In genomic region chr7:151566897-151567320, GRCh38 we compare ENCODE assay signal across 10 cellular contexts. TPM values are rescaled to one million over a fixed set of nuclear protein-coding genes. Genes with fewer than 3 reads are reported as not detected.
DNase-seq lines count a peak whose midpoint lies in the region; ATAC-seq and TF ChIP-seq lines count a peak whose summit lies in the region.
"Had no signal": no experiment of that assay in that cellular context is flagged by ENCODE, and none has a peak within 500 bp of the region (broad histone marks: within the 10 kb centered on the region; RNA-seq: fewer than 3 reads in every experiment).

No MANE protein-coding gene starts in this region.

- no peak overlapping the region for H2AFZ ChIP-seq in SK-N-SH (ENCODE audit: low read depth)

- H3K27ac ChIP-seq in SK-N-SH (ENCODE audit: low read depth in 2 of 2, low read length in 1 of 2) (no peak overlapping the region), breast epithelium (peak overlapping the region; percentile 70 to 83)
- H3K27ac ChIP-seq: 22Rv1 had no signal

- H3K27me3 ChIP-seq in SK-N-SH (ENCODE audit: insufficient read depth) (no peaks in the 10 kb centered on the region), breast epithelium (no peaks in the 10 kb centered on the region)

- no peaks in the 10 kb centered on the region for H4K20me1 ChIP-seq in SK-N-SH (ENCODE audit: insufficient read depth)

- H3K27me3 Mint-ChIP-seq in natural killer cell treated with Interleukin-12 subunit alpha and Interleukin-12 subunit beta and Interleukin-15 and Interleukin-18, amount 100 ng/mL, for 72 hours: no peaks in the 10 kb centered on the region

- no peaks in the 10 kb centered on the region for H3K79me2 ChIP-seq in SK-N-SH (ENCODE audit: insufficient read depth)

- H3K4me2 ChIP-seq in SK-N-SH: no peak overlapping the region

- no peak overlapping the region for H3K9ac ChIP-seq in SK-N-SH

- no peak overlapping the region for H3K4me3 Mint-ChIP-seq in natural killer cell treated with Interleukin-12 subunit alpha and Interleukin-12 subunit beta and Interleukin-15 and Interleukin-18, amount 100 ng/mL, for 72 hours

- ATAC-seq in SK-N-SH treated with all-trans-retinoic acid at 6 μM for 48 hours (peak; percentile 66), HG03460 (IDR thresholded peaks at IDR 0.05; ENCODE audit: unreplicated experiment) (no peak)
- ATAC-seq in natural killer cell treated with Interleukin-12 subunit alpha and Interleukin-12 subunit beta and Interleukin-15 and Interleukin-18, amount 100 ng/mL, for 72 hours: no peak

- H3K9me3 ChIP-seq in SK-N-SH (no peaks in the 10 kb centered on the region), breast epithelium (no peaks in the 10 kb centered on the region)

- no peak for TF ChIP-seq POLR2A in breast epithelium (IDR thresholded peaks at IDR 0.05)

- TF ChIP-seq RAD21 in SK-N-SH (IDR thresholded peaks at IDR 0.05; ENCODE audit: low read length): no peak

- CTCF ChIA-PET in SK-N-SH (lab: Yijun Ruan, JAX): interaction anchor here (1.0 to 7.5 kb wide), 5 partner anchors 8 to 216 kb away, joined by 3 to 108 read pairs (median 4); no protein-coding TSS in a partner anchor

- H3K36me3 ChIP-seq in SK-N-SH (replicated peaks in 1 of 2; ENCODE audit: control insufficient read depth in 1 of 2, insufficient read depth in 2 of 2, low read length in 1 of 2) (peaks cover 47 to 57% of the 10 kb centered on the region in 2 experiments), breast epithelium (no peaks in the 10 kb centered on the region)

- DNase-seq in SK-N-SH (no peak), breast epithelium (ENCODE audit: low spot score in 2 of 2) (peak in 1 of 2 donors; percentile 66), iris pigment epithelial cell (ENCODE audit: low read depth) (peak; percentile 86), NCI-H774 (lab: John Stamatoyannopoulos, UW) (no peak), glomerular visceral epithelial cell (ENCODE audit: extremely low spot score) (no peak)
- DNase-seq in natural killer cell treated with Interleukin-12 subunit alpha and Interleukin-12 subunit beta and Interleukin-15 and Interleukin-18, amount 100 ng/mL, for 72 hours (ENCODE audit: low spot score): no peak
- DNase-seq: NCI-H2171 had no signal

- intact Hi-C loops in breast epithelium (cut with DNase I; ENCODE audit: low total_unique reads): no loop called here

- H3K4me1 ChIP-seq in SK-N-SH (ENCODE audit: control insufficient read depth in 1 of 2, insufficient read depth in 2 of 2, low read depth in 1 of 2, low read length in 1 of 2) (peaks cover 2 to 4% of the 10 kb centered on the region in 2 experiments; a peak in 3 of 4 replicates), breast epithelium (peaks cover 0 to 7% of the 10 kb centered on the region in 2 donors)

- H3K9me3 Mint-ChIP-seq in natural killer cell treated with Interleukin-12 subunit alpha and Interleukin-12 subunit beta and Interleukin-15 and Interleukin-18, amount 100 ng/mL, for 72 hours: no peaks in the 10 kb centered on the region

- no peak for TF ChIP-seq EP300 in SK-N-SH (IDR thresholded peaks at IDR 0.05; ENCODE audit: borderline replicate concordance in 1 of 2, low read depth in 1 of 2, low read length in 1 of 2)

- no peak overlapping the region for H3K27ac Mint-ChIP-seq in natural killer cell treated with Interleukin-12 subunit alpha and Interleukin-12 subunit beta and Interleukin-15 and Interleukin-18, amount 100 ng/mL, for 72 hours

- H3K9me2 ChIP-seq in SK-N-SH: no peaks in the 10 kb centered on the region; the same call in 1 of the 2 replicates

- no peaks in the 10 kb centered on the region for H3K4me1 Mint-ChIP-seq in natural killer cell treated with Interleukin-12 subunit alpha and Interleukin-12 subunit beta and Interleukin-15 and Interleukin-18, amount 100 ng/mL, for 72 hours (ENCODE audit: low read depth in 2 of 2)

- POLR2A ChIA-PET in SK-N-SH (lab: Yijun Ruan, JAX): no interaction called here

- H3K4me3 ChIP-seq in SK-N-SH (ENCODE audit: low read depth in 2 of 2, low read length in 1 of 2): no peak overlapping the region
- H3K4me3 ChIP-seq in breast epithelium: no peak overlapping the region

- no peaks in the 10 kb centered on the region for H3K36me3 Mint-ChIP-seq in natural killer cell treated with Interleukin-12 subunit alpha and Interleukin-12 subunit beta and Interleukin-15 and Interleukin-18, amount 100 ng/mL, for 72 hours

- no peak for TF ChIP-seq CTCF in SK-N-SH (IDR thresholded peaks at IDR 0.05)
- TF ChIP-seq CTCF in breast epithelium (IDR thresholded peaks at IDR 0.05): no peak

- H3F3A ChIP-seq in SK-N-SH (replicated peaks; ENCODE audit: insufficient read depth): no peaks in the 10 kb centered on the region

- 76% methylated on average over 8 of the region's 8 CpGs for WGBS in SK-N-SH (ENCODE audit: low lambda C conversion rate)

TF ChIP-seq in SK-N-SH treated with all-trans-retinoic acid at 6 μM for 48 hours, 23 proteins besides CTCF, POLR2A, EP300 and RAD21 (continues in another document):
- TF ChIP-seq ZFP3 (CRISPR knock-in tag; IDR thresholded peaks at IDR 0.05) (peak; percentile 64; the same call in 1 of the 2 replicates), ESRRG (CRISPR knock-in tag; IDR thresholded peaks at IDR 0.05) (no peak), ISL1 (CRISPR knock-in tag; IDR thresholded peaks at IDR 0.05) (peak; percentile 75), POU6F1 (CRISPR knock-in tag; IDR thresholded peaks at IDR 0.05; ENCODE audit: borderline replicate concordance, low read depth) (no peak), PPARA (CRISPR knock-in tag; IDR thresholded peaks at IDR 0.05; ENCODE audit: borderline replicate concordance) (no peak), CREB5 (CRISPR knock-in tag; IDR thresholded peaks at IDR 0.05; ENCODE audit: low read depth) (peak; percentile 85)

TF ChIP-seq in SK-N-SH, 30 proteins besides CTCF, POLR2A, EP300 and RAD21:
- TF ChIP-seq PBX3 (IDR thresholded peaks at IDR 0.05) (no peak), IRF3 (IDR thresholded peaks at IDR 0.05; ENCODE audit: low read depth, low read length) (no peak), NFIC (IDR thresholded peaks at IDR 0.05; ENCODE audit: borderline replicate concordance) (no peak)
TF ChIP-seq in SK-N-SH: peak in this region for 0.

RNA-seq across cellular contexts. Expression of gene RHEB, which starts 47.2 kb away (rescaled TPM):
- 87.3 and 90.5 TPM in 2 replicates for polyA plus RNA-seq in SK-N-SH (2012; rRNA removed)
- 116 and 169 TPM in 2 replicates for polyA plus RNA-seq in SK-N-SH (2012; cell fraction: cytosol; rRNA removed)
- 42.8 and 46.3 TPM in 2 replicates for polyA plus RNA-seq in SK-N-SH (2012; cell fraction: nucleus; rRNA removed)
- total RNA-seq in breast epithelium: 10 to 100 TPM; 89.3 to 99.3 (median 95.0) TPM
- 10 to 100 TPM; 45.4 to 55.8 TPM for total RNA-seq in natural killer cell treated with Interleukin-12 subunit alpha and Interleukin-12 subunit beta and Interleukin-15 and Interleukin-18, amount 100 ng/mL, for 72 hours

Comparison
In these comparisons a context has a peak if more than half of its experiments do, and no peak if none do; other contexts are left out.
1. H3K27ac ChIP-seq: peak in breast epithelium (2 of 2); none in SK-N-SH (0 of 2).